Comparison of ENCODE assay signal across 20 cellular contexts in genomic region chr2:30194421-30194820, GRCh38.
"Had no signal": no experiment of that assay in that cellular context is flagged by ENCODE, and none has a peak within 500 bp of the region (broad histone marks: within the 10 kb centered on the region; RNA-seq: fewer than 3 reads in every experiment).

No MANE protein-coding gene starts in this region.

- FAIRE-seq: RCC 7860, TTC549 had no signal

- H3K9me3 Mint-ChIP-seq: activated CD4-positive, alpha-beta memory T cell treated with anti-CD3 and anti-CD28 coated beads, Interleukin-2, amount 10 ng/mL, durations not matched to agents 7 days and 5 days; activated CD4-positive, alpha-beta T cell treated with anti-CD3 and anti-CD28 coated beads, Interleukin-2, amount 10 ng/mL, durations not matched to agents 7 days and 5 days; activated T-cell treated with anti-CD3 and anti-CD28 coated beads, Interleukin-2, amount 50 U/mL, for 72 hours had no signal

- H3K9me3 ChIP-seq: adrenal gland had no signal

- H3K27ac ChIP-seq: adrenal gland had no signal

- H3K4me1 Mint-ChIP-seq: activated CD4-positive, alpha-beta memory T cell treated with anti-CD3 and anti-CD28 coated beads, Interleukin-2, amount 10 ng/mL, durations not matched to agents 7 days and 5 days; activated CD4-positive, alpha-beta T cell treated with anti-CD3 and anti-CD28 coated beads, Interleukin-2, amount 10 ng/mL, durations not matched to agents 7 days and 5 days had no signal

- H3K27me3 ChIP-seq: adrenal gland had no signal

- H3K27ac Mint-ChIP-seq: activated CD4-positive, alpha-beta memory T cell treated with anti-CD3 and anti-CD28 coated beads, Interleukin-2, amount 10 ng/mL, durations not matched to agents 7 days and 5 days; activated CD4-positive, alpha-beta T cell treated with anti-CD3 and anti-CD28 coated beads, Interleukin-2, amount 10 ng/mL, durations not matched to agents 7 days and 5 days; activated naive CD8-positive, alpha-beta T cell treated with anti-CD3 and anti-CD28 coated beads, Interleukin-2, amount 10 ng/mL, durations not matched to agents 7 days and 5 days; activated T-cell treated with anti-CD3 and anti-CD28 coated beads, Interleukin-2, amount 50 U/mL, for 72 hours had no signal

- H3K36me3 Mint-ChIP-seq: activated naive CD8-positive, alpha-beta T cell treated with anti-CD3 and anti-CD28 coated beads, Interleukin-2, amount 10 ng/mL, durations not matched to agents 7 days and 5 days had no signal

- DNase-seq: activated CD4-positive, alpha-beta memory T cell treated with anti-CD3 and anti-CD28 coated beads, Interleukin-2, amount 10 ng/mL, durations not matched to agents 7 days and 5 days; activated CD4-positive, alpha-beta T cell treated with anti-CD3 and anti-CD28 coated beads, Interleukin-2, amount 10 ng/mL, durations not matched to agents 7 days and 5 days; activated CD4-positive, CD25-positive, alpha-beta regulatory T cell; activated naive CD4-positive, alpha-beta T cell treated with anti-CD3 and anti-CD28 coated beads, Interleukin-2, amount 50 U/mL, for 16 hours; activated naive CD8-positive, alpha-beta T cell treated with anti-CD3 and anti-CD28 coated beads, Interleukin-2, amount 10 ng/mL, durations not matched to agents 7 days and 5 days; activated T-cell treated with anti-CD3 and anti-CD28 coated beads, Interleukin-2, amount 50 U/mL, for 72 hours; anterior cingulate cortex; MM.1S; NCI-H1105; NCI-H1436 treated with DMSO at 0.1 percent for 48 hours; NCI-H187; NCI-H2081; NCI-H524; PC-3; SIG-M5; T-helper 2 cell; T1000 had no signal

- H3K4me3 ChIP-seq: adrenal gland had no signal

- H3K4me1 ChIP-seq: adrenal gland had no signal

- H3K27me3 Mint-ChIP-seq: activated CD4-positive, alpha-beta memory T cell treated with anti-CD3 and anti-CD28 coated beads, Interleukin-2, amount 10 ng/mL, durations not matched to agents 7 days and 5 days had no signal

- H3K4me3 Mint-ChIP-seq: activated CD4-positive, alpha-beta memory T cell treated with anti-CD3 and anti-CD28 coated beads, Interleukin-2, amount 10 ng/mL, durations not matched to agents 7 days and 5 days; activated CD4-positive, alpha-beta T cell treated with anti-CD3 and anti-CD28 coated beads, Interleukin-2, amount 10 ng/mL, durations not matched to agents 7 days and 5 days; activated naive CD8-positive, alpha-beta T cell treated with anti-CD3 and anti-CD28 coated beads, Interleukin-2, amount 10 ng/mL, durations not matched to agents 7 days and 5 days; activated T-cell treated with anti-CD3 and anti-CD28 coated beads, Interleukin-2, amount 50 U/mL, for 72 hours had no signal

- H3K36me3 ChIP-seq: adrenal gland had no signal
